In the genomic region with DNA sequence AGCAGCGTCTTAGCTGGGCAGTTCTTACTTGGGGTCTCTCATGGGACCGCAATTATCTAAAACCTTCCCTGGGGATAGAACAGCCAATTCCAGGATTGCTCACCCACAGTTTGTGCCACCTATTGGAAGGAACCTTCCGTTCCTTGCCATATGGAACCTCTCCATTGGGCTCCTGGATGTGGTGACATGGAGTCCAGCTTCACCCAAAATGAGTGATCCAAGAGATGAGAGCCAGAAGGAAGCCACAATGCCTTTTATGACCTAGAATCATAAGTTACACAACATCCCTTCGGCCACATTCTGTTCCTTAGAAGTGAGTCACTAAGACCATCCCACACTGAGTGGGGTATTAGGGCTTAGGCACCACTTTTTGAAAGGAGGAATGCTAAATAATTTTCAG, we compare ENCODE assay signal across 13 cellular contexts.
DNase-seq lines count a peak whose midpoint lies in the region; ATAC-seq lines count a peak whose summit lies in the region.
"Had no signal": no experiment of that assay in that cellular context is flagged by ENCODE, and none has a peak within 500 bp of the region (broad histone marks: within the 10 kb centered on the region; RNA-seq: fewer than 3 reads in every experiment).

No MANE protein-coding gene starts in this region.

- DNase-seq in EL (peak; percentile 91), NCI-H226 (peak; percentile 38), fibroblast of gingiva (ENCODE audit: low read depth) (peak; percentile 91), sciatic nerve (ENCODE audit: low spot score) (no peak), NCI-H510A (lab: John Stamatoyannopoulos, UW) (no peak)
- DNase-seq in effector CD4-positive, alpha-beta T cell = no peak
- DNase-seq: activated CD4-positive, alpha-beta T cell treated with anti-CD3 and anti-CD28 coated beads for 36 hours; activated gamma-delta T cell treated with Interleukin-2 at 50 U/mL for 16 hours; effector memory CD4-positive, alpha-beta T cell; immature natural killer cell; stimulated activated CD4-positive, alpha-beta T cell treated with anti-CD3 and anti-CD28 coated beads, Interleukin-1b, Interleukin-23, amount 100 ng/mL, for 48 hours had no signal

- ATAC-seq in sciatic nerve (peak; percentile 90), HG02610 (IDR thresholded peaks at IDR 0.05; ENCODE audit: unreplicated experiment) (no peak), GM21717 (IDR thresholded peaks at IDR 0.05; ENCODE audit: unreplicated experiment) (no peak)
- ATAC-seq: activated CD4-positive, alpha-beta T cell treated with anti-CD3 and anti-CD28 coated beads for 36 hours had no signal

- intact Hi-C loops in sciatic nerve (cut with DNase I) = no loop called here

Comparison
In these comparisons a context has a peak if more than half of its experiments do, and no peak if none do; other contexts are left out.
1. DNase-seq: peak in EL (single experiment), NCI-H226 (single experiment) and fibroblast of gingiva (single experiment); none in sciatic nerve (single experiment), NCI-H510A (single experiment) and effector CD4-positive, alpha-beta T cell (single experiment).